8 cellular contexts compared by ENCODE assay signal in the genomic region with DNA sequence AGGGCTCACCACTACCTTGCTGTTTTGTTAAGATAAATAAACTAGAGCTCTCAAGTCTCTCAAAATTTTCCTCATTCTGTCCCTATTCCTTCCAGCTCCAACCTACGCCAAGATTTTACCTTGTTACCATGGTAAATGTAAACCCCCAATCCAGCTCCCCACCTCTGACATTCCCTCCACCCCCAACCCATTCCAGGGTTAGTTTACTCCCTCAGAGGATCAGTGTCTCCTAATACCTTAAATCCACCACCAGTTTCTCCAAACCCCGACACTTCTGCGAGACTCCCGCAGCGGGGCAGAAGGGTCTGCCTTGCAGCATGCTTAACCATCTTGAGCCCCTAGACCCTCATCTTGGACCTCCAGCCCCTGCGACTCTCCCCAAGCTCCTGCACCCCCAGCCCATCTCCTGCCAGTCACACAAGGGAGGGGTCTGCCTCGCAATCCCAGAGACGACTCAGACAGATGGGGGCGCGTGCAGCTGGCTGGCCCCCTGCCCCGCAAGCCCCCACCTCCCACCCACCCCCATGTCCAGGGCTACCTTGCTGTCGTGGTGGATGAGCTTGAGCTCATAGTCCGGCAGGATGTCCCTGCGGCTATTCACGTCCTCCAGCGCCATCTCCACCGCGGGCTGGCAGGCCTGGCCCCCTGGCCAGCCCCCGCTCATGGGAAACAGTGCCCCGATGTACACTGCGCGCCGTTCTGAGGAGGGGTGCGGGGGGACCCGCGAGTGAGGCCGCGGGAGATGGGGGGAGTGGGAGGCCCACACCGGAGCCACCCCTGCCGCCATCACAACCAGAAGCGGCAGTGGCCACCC. TPM values are rescaled to one million over a fixed set of nuclear protein-coding genes. Genes with fewer than 3 reads are reported as not detected.
DNase-seq lines count a peak whose midpoint lies in the region; ATAC-seq and TF ChIP-seq lines count a peak whose summit lies in the region.

No MANE protein-coding gene starts in this region.

- H3K27me3 Mint-ChIP-seq in activated CD4-positive, alpha-beta memory T cell treated with anti-CD3 and anti-CD28 coated beads for 36 hours: peaks cover 2% of the 10 kb centered on the region

- POLR2A ChIA-PET in activated CD4-positive, alpha-beta memory T cell treated with anti-CD3 and anti-CD28 coated beads for 36 hours (lab: Charles Lee): no interaction called here

- ATAC-seq in heart left ventricle (peak in 2 of 4 donors; percentile 1 to 9), HG03159 (IDR thresholded peaks at IDR 0.05; ENCODE audit: unreplicated experiment) (no peak), HG02759 (IDR thresholded peaks at IDR 0.05; ENCODE audit: unreplicated experiment) (no peak), HG02973 (IDR thresholded peaks at IDR 0.05; ENCODE audit: unreplicated experiment) (no peak)

- H3K27ac ChIP-seq in heart left ventricle (peak overlapping the region in 10 of 12 donors; percentile 37 to 85 (median 67)), sigmoid colon (peak overlapping the region; percentile 79 to 85 (median 83))

- no peak for TF ChIP-seq POLR2A in heart left ventricle (IDR thresholded peaks at IDR 0.05)
- TF ChIP-seq POLR2A in sigmoid colon (IDR thresholded peaks at IDR 0.05): no peak

- DNase-seq in ELR (ENCODE audit: low read depth) (peak; percentile 31), heart left ventricle (peak in 3 of 5 donors; percentile 25 to 66 (median 29)), sigmoid colon (no peak), NCI-H226 (no peak)
- DNase-seq in activated CD4-positive, alpha-beta memory T cell treated with anti-CD3 and anti-CD28 coated beads for 36 hours: no peak

- H3K4me1 ChIP-seq in heart left ventricle (peaks cover 0 to 39% (median 26%) of the 10 kb centered on the region in 12 donors), sigmoid colon (peaks cover 0 to 36% (median 30%) of the 10 kb centered on the region in 4 donors)

- peak overlapping the region; percentile 35 for H3K4me3 Mint-ChIP-seq in activated CD4-positive, alpha-beta memory T cell treated with anti-CD3 and anti-CD28 coated beads for 36 hours

- TF ChIP-seq CTCF in heart left ventricle (IDR thresholded peaks at IDR 0.05): no peak
- no peak for TF ChIP-seq CTCF in sigmoid colon (IDR thresholded peaks at IDR 0.05)

- H3K27me3 ChIP-seq in heart left ventricle: peaks cover 0 to 6% (median 0%) of the 10 kb centered on the region in 9 donors
- H3K27me3 ChIP-seq in sigmoid colon: no peaks in the 10 kb centered on the region

- H3K36me3 ChIP-seq in heart left ventricle (peaks cover 0 to 19% (median 6%) of the 10 kb centered on the region in 9 donors), sigmoid colon (peaks cover 0 to 19% (median 0%) of the 10 kb centered on the region in 4 donors)

- no peaks in the 10 kb centered on the region for H3K9me3 Mint-ChIP-seq in activated CD4-positive, alpha-beta memory T cell treated with anti-CD3 and anti-CD28 coated beads for 36 hours

- 20 to 29% (median 27%) methylated on average over 22 to 31 of the region's 31 CpGs for WGBS in heart left ventricle, 4 donors
- WGBS in sigmoid colon, 2 donors: 25 to 38% methylated on average over 31 of the region's 31 CpGs

- CTCF ChIA-PET in activated CD4-positive, alpha-beta memory T cell treated with anti-CD3 and anti-CD28 coated beads for 36 hours (lab: Charles Lee): interaction anchor here (0.7 to 6.1 kb wide), 3 partner anchors 21 to 27 kb away, joined by 3 to 39 read pairs (median 15); no protein-coding TSS in a partner anchor

- H3K36me3 Mint-ChIP-seq in activated CD4-positive, alpha-beta memory T cell treated with anti-CD3 and anti-CD28 coated beads for 36 hours: peaks cover 4% of the 10 kb centered on the region

- TF ChIP-seq EP300 in sigmoid colon (IDR thresholded peaks at IDR 0.05): no peak

- H3K4me3 ChIP-seq in heart left ventricle (peak overlapping the region; percentile 34 to 71 (median 59)), sigmoid colon (peak overlapping the region; percentile 60 to 69 (median 67))

- H3K4me1 Mint-ChIP-seq in activated CD4-positive, alpha-beta memory T cell treated with anti-CD3 and anti-CD28 coated beads for 36 hours (ENCODE audit: low read depth): peaks cover 37% of the 10 kb centered on the region

- no peak overlapping the region for H3K27ac Mint-ChIP-seq in activated CD4-positive, alpha-beta memory T cell treated with anti-CD3 and anti-CD28 coated beads for 36 hours

- H3K9me3 ChIP-seq in heart left ventricle (no peaks in the 10 kb centered on the region), sigmoid colon (no peaks in the 10 kb centered on the region)

- intact Hi-C loops in activated CD4-positive, alpha-beta memory T cell treated with anti-CD3 and anti-CD28 coated beads for 36 hours (cut with micrococcal nuclease): no loop called here
- intact Hi-C loops in heart left ventricle (cut with DNase I): no loop called here
- intact Hi-C loops in sigmoid colon (cut with DNase I): loop anchor here (10.0 kb wide), 1 partner anchor 438 kb away; a partner anchor contains a TSS

RNA-seq across cellular contexts. Expression of a gene that starts 5.8 kb away (rescaled TPM):
- total RNA-seq in activated CD4-positive, alpha-beta memory T cell treated with anti-CD3 and anti-CD28 coated beads for 36 hours: 10 to 100 TPM; 21.1 to 23.5 TPM
- total RNA-seq in heart left ventricle: 10 to 100 TPM; 11.6 to 30.8 (median 18.1) TPM
- 10 to 100 TPM; 11.7 to 25.4 TPM for polyA plus RNA-seq in heart left ventricle
- total RNA-seq in sigmoid colon: 10 to 100 TPM; 26.5 to 73.9 (median 46.0) TPM
- polyA plus RNA-seq in sigmoid colon: 10 to 100 TPM in 1 of 3 donors, 1 to 10 TPM in 1, under 1 TPM in 1; 0.92 to 20.6 (median 4.2) TPM

RNA-seq across cellular contexts. Expression of a gene that starts 29.7 kb away (rescaled TPM):
- not detected for total RNA-seq in activated CD4-positive, alpha-beta memory T cell treated with anti-CD3 and anti-CD28 coated beads for 36 hours
- total RNA-seq in heart left ventricle: 1 to 10 TPM in 8 of 9 donors, under 1 TPM in 1; 0.50 to 7.4 (median 2.7) TPM
- 1 to 10 TPM in 1 of 2 donors, under 1 TPM in 1; 0.19 to 2.9 TPM for polyA plus RNA-seq in heart left ventricle
- total RNA-seq in sigmoid colon: not detected
- polyA plus RNA-seq in sigmoid colon: under 1 TPM in 1 of 3 donors, not detected in 2; 0.22 TPM

RNA-seq across cellular contexts. Expression of a gene that starts 42.2 kb away (rescaled TPM):
- total RNA-seq in activated CD4-positive, alpha-beta memory T cell treated with anti-CD3 and anti-CD28 coated beads for 36 hours: not detected
- total RNA-seq in heart left ventricle (not detected), sigmoid colon (not detected)
- polyA plus RNA-seq in heart left ventricle (not detected), sigmoid colon (not detected)

RNA-seq across cellular contexts. Expression of a gene that starts 53.8 kb away (rescaled TPM):
- not detected for total RNA-seq in activated CD4-positive, alpha-beta memory T cell treated with anti-CD3 and anti-CD28 coated beads for 36 hours
- total RNA-seq in heart left ventricle (10 to 100 TPM in 1 of 9 donors, 1 to 10 TPM in 1, under 1 TPM in 1, not detected in 6; 0.75 to 18.1 (median 4.8) TPM), sigmoid colon (not detected)
- polyA plus RNA-seq in heart left ventricle (under 1 TPM in 1 of 2 donors, not detected in 1; 0.06 TPM), sigmoid colon (under 1 TPM in 1 of 3 donors, not detected in 2; 0.03 TPM)

Comparison
In these comparisons a context has a peak if more than half of its experiments do, and no peak if none do; other contexts are left out.
1. DNase-seq: peak in ELR (single experiment) and heart left ventricle (3 of 5); none in activated CD4-positive, alpha-beta memory T cell treated with anti-CD3 and anti-CD28 coated beads for 36 hours (single experiment), sigmoid colon (single experiment) and NCI-H226 (single experiment).